ENCODE assay signal across 21 cellular contexts in genomic region chr2:96863575-96864342, GRCh38. TPM values are rescaled to one million over a fixed set of nuclear protein-coding genes. Genes with fewer than 3 reads are reported as not detected.
DNase-seq lines count a peak whose midpoint lies in the region; ATAC-seq, FAIRE-seq and TF ChIP-seq lines count a peak whose summit lies in the region.
"Had no signal": no experiment of that assay in that cellular context is flagged by ENCODE, and none has a peak within 500 bp of the region (broad histone marks: within the 10 kb centered on the region; RNA-seq: fewer than 3 reads in every experiment).

No MANE protein-coding gene starts in this region.

- CTCF ChIA-PET in K562 (lab: Yijun Ruan, JAX; ENCODE audit: low intra/inter-chr PET ratio) = no interaction called here

- no peak for TF ChIP-seq EP300 in K562 (IDR thresholded peaks at IDR 0.05; ENCODE audit: low read length)
- TF ChIP-seq EP300 in tibial nerve (IDR thresholded peaks at IDR 0.05) = peak in 1 of 2 donors; percentile 17

- no peak for FAIRE-seq in K562 (lab: Jason Lieb, UNC)
- FAIRE-seq: A204.1, H1 had no signal

- no peak overlapping the region for H2AFZ ChIP-seq in K562 (ENCODE audit: low read depth, low read length)

- no peaks in the 10 kb centered on the region for H3K27me3 Mint-ChIP-seq in neural crest cell (ENCODE audit: low read depth)
- no peaks in the 10 kb centered on the region for H3K27me3 Mint-ChIP-seq in chondrocyte (ENCODE audit: low read depth)

- H3K9me3 Mint-ChIP-seq in neural crest cell = no peaks in the 10 kb centered on the region
- no peaks in the 10 kb centered on the region for H3K9me3 Mint-ChIP-seq in chondrocyte (ENCODE audit: low read depth)

- POLR2A ChIA-PET in K562 (lab: Yijun Ruan, JAX) = interaction anchor here (0.5 to 1.7 kb wide), 4 partner anchors 10 to 154 kb away, joined by 3 to 8 read pairs (median 3); no protein-coding TSS in a partner anchor

- TF ChIP-seq CTCF in left ventricle myocardium inferior (IDR thresholded peaks at IDR 0.05; ENCODE audit: borderline replicate concordance) (no peak), right atrium auricular region (IDR thresholded peaks at IDR 0.05) (no peak), K562 (IDR thresholded peaks at IDR 0.05 in 2 of 3, conservative IDR thresholded peaks at IDR 0.05 in 1 of 3; ENCODE audit: insufficient read depth in 2 of 3, low read depth in 1 of 3, low read length in 3 of 3) (no peak), neural crest cell (conservative IDR thresholded peaks at IDR 0.05) (no peak), tibial nerve (IDR thresholded peaks at IDR 0.05) (no peak), chondrocyte (IDR thresholded peaks at IDR 0.05) (no peak)

- DNase-seq in left ventricle myocardium inferior (peak; percentile 15), right atrium auricular region (ENCODE audit: low spot score) (no peak), K562 (ENCODE audit: extremely low read depth in 1 of 4, low spot score in 3 of 4) (no peak), neural crest cell (ENCODE audit: low read depth, low spot score) (no peak), tibial nerve (ENCODE audit: low spot score in 2 of 2) (no peak), NCI-H2029 treated with DMSO at 0.1 percent for 48 hours (lab: John Stamatoyannopoulos, UW) (no peak), chondrocyte (ENCODE audit: low spot score) (no peak)
- DNase-seq: COR-L47, DMS153, EL, Karpas-422, MG63, NCI-H1092 treated with DMSO at 0.1 percent for 48 hours, NCI-H2107, NCI-H2227 treated with DMSO at 0.1 percent for 48 hours, NCI-H524, SHP77 treated with DMSO at 0.1 percent for 48 hours had no signal

- peaks cover 83% of the 10 kb centered on the region for H3K4me1 ChIP-seq in left ventricle myocardium inferior
- peaks cover 0 to 69% of the 10 kb centered on the region in 2 donors for H3K4me1 ChIP-seq in right atrium auricular region
- peaks cover 25 to 80% of the 10 kb centered on the region in 2 experiments for H3K4me1 ChIP-seq in K562 (replicated peaks in 1 of 2; ENCODE audit: control insufficient read depth in 2 of 2, insufficient read depth in 2 of 2, low read length in 2 of 2)
- peaks cover 0 to 88% (median 41%) of the 10 kb centered on the region in 4 donors for H3K4me1 ChIP-seq in tibial nerve

- H3K9me1 ChIP-seq in K562 (ENCODE audit: control insufficient read depth, insufficient read depth, low read length) = peaks cover 11% of the 10 kb centered on the region

- peaks cover 49% of the 10 kb centered on the region for H3K79me2 ChIP-seq in K562 (ENCODE audit: control insufficient read depth, insufficient read depth, low read length)

- no TSS peak for BruUV-seq in K562 (replicated peaks; lab: Mats Ljungman, UMichigan)

- H3K4me3 ChIP-seq in left ventricle myocardium inferior = no peak overlapping the region
- H3K4me3 ChIP-seq in right atrium auricular region = no peak overlapping the region
- no peak overlapping the region for H3K4me3 ChIP-seq in K562
- peak overlapping the region in 2 of 4 donors; percentile 64 to 85 for H3K4me3 ChIP-seq in tibial nerve
- H3K4me3 ChIP-seq: MG63 had no signal

- peaks cover 41% of the 10 kb centered on the region for H3K4me1 Mint-ChIP-seq in neural crest cell
- H3K4me1 Mint-ChIP-seq in chondrocyte (ENCODE audit: low read depth) = peaks cover 34% of the 10 kb centered on the region

- H3K27me3 ChIP-seq in left ventricle myocardium inferior (ENCODE audit: low read depth) (no peaks in the 10 kb centered on the region), right atrium auricular region (no peaks in the 10 kb centered on the region), K562 (ENCODE audit: control insufficient read depth in 2 of 2, insufficient read depth in 2 of 2, low read length in 2 of 2) (no peaks in the 10 kb centered on the region), tibial nerve (no peaks in the 10 kb centered on the region)
- H3K27me3 ChIP-seq: MG63 had no signal

- in situ Hi-C loops in K562 (cut with MboI) = loop anchor here (25.0 kb wide), 1 partner anchor 249 kb away; the partner anchor contains the start of gene ANKRD36

- no peaks in the 10 kb centered on the region for H3K9me3 ChIP-seq in left ventricle myocardium inferior (replicated peaks)
- no peaks in the 10 kb centered on the region for H3K9me3 ChIP-seq in right atrium auricular region
- no peaks in the 10 kb centered on the region for H3K9me3 ChIP-seq in K562 (replicated peaks; ENCODE audit: control insufficient read depth, insufficient read depth, low read depth, low read length)
- no peaks in the 10 kb centered on the region for H3K9me3 ChIP-seq in tibial nerve
- H3K9me3 ChIP-seq: MG63 had no signal

- H3K27ac ChIP-seq in left ventricle myocardium inferior (replicated peaks) = no peak overlapping the region
- H3K27ac ChIP-seq in right atrium auricular region = no peak overlapping the region
- no peak overlapping the region for H3K27ac ChIP-seq in K562 (ENCODE audit: extremely low read depth, low read depth, low read length)
- H3K27ac ChIP-seq in tibial nerve = peak overlapping the region; percentile 94 to 99 (median 98)
- H3K27ac ChIP-seq: C4-2B had no signal

- H3K4me3 Mint-ChIP-seq in neural crest cell = peak overlapping the region; percentile 81
- H3K4me3 Mint-ChIP-seq in chondrocyte (ENCODE audit: unreplicated experiment) = no peak overlapping the region

- 94% methylated on average over 12 of the region's 19 CpGs for WGBS in K562 (ENCODE audit: insufficient coverage, low coverage, missing lambda C conversion rate)
- 73 to 77% methylated on average over 19 of the region's 19 CpGs for WGBS in tibial nerve, 2 donors

- H3K36me3 Mint-ChIP-seq in neural crest cell (ENCODE audit: low read depth) (peaks cover 8% of the 10 kb centered on the region), chondrocyte (ENCODE audit: low read depth) (peaks cover 24% of the 10 kb centered on the region)

- H3K27ac Mint-ChIP-seq in neural crest cell (ENCODE audit: unreplicated experiment) (no peak overlapping the region), chondrocyte (ENCODE audit: unreplicated experiment) (no peak overlapping the region)

- no peak for TF ChIP-seq RAD21 in K562 (CRISPR knock-in tag; conservative IDR thresholded peaks at IDR 0.05 in 1 of 2, IDR thresholded peaks at IDR 0.05 in 1 of 2)

- peaks cover 16% of the 10 kb centered on the region; the same call in 1 of the 2 replicates for H4K20me1 ChIP-seq in K562 (replicated peaks; ENCODE audit: control insufficient read depth, insufficient read depth, low read length)

- intact Hi-C loops in left ventricle myocardium inferior (cut with micrococcal nuclease) = no loop called here
- intact Hi-C loops in K562 (cut with micrococcal nuclease) = no loop called here

- no peak for ATAC-seq in K562
- ATAC-seq in HG02763 (IDR thresholded peaks at IDR 0.05; ENCODE audit: unreplicated experiment) = no peak

- no peak overlapping the region for H3K4me2 ChIP-seq in K562 (ENCODE audit: insufficient read depth, low read length)

- 0 out of 4 replicates have a peak overlapping the region, but pooled peaks of 1 of the 2 experiments have one; percentile 38 for H3K9ac ChIP-seq in K562 (ENCODE audit: insufficient read depth in 1 of 2, low read depth in 2 of 2, low read length in 2 of 2)

- no peak for TF ChIP-seq POLR2A in K562 (conservative IDR thresholded peaks at IDR 0.05)
- no peak for TF ChIP-seq POLR2A in tibial nerve (IDR thresholded peaks at IDR 0.05)

- peaks cover 75% of the 10 kb centered on the region for H3K36me3 ChIP-seq in left ventricle myocardium inferior
- H3K36me3 ChIP-seq in right atrium auricular region = peaks cover 66% of the 10 kb centered on the region
- H3K36me3 ChIP-seq in K562 (ENCODE audit: control insufficient read depth, insufficient read depth, low read length) = peaks cover 82% of the 10 kb centered on the region
- peaks cover 3 to 75% (median 23%) of the 10 kb centered on the region in 3 donors for H3K36me3 ChIP-seq in tibial nerve

RNA-seq across cellular contexts. Expression of gene ANKRD39, which starts 5.9 kb away (rescaled TPM):
- total RNA-seq in left ventricle myocardium inferior (14.3 TPM), right atrium auricular region (10 to 100 TPM in 1 of 2 donors, 1 to 10 TPM in 1; 8.7 to 12.2 TPM), K562 (2014; rRNA removed) (33.1 and 50.4 TPM in 2 replicates), K562 (2014; rRNA removed; fragmentation: Illumina TruSeq; extraction: Trizol) (5.7 and 8.2 TPM in 2 replicates), K562 (2015; rRNA removed; fragmentation: Illumina TruSeq; extraction: Trizol) (21.2 and 21.9 TPM in 2 replicates), K562 (2021) (29.8 and 31.2 TPM in 2 replicates), neural crest cell (23.4 and 25.8 TPM in 2 replicates), tibial nerve (10 to 100 TPM; 13.8 to 23.7 (median 19.5) TPM), chondrocyte (7.9 to 11.2 TPM (median 8.3 TPM) in 3 replicates)
- 39.7 and 71.7 TPM in 2 replicates for total RNA-seq in K562 (2011; cell fraction: chromatin; rRNA removed; ENCODE audit: low replicate concordance)
- 42.2 and 44.1 TPM in 2 replicates for total RNA-seq in K562 (2011; cell fraction: nucleolus; rRNA removed)
- 34.4 and 37.9 TPM in 2 replicates for total RNA-seq in K562 (2011; cell fraction: nucleoplasm; rRNA removed)
- polyA plus RNA-seq in K562 (2011; rRNA removed) (23.8 and 33.3 TPM in 2 replicates), K562 (2014; fragmentation: Illumina TruSeq; extraction: Trizol) (15.0 and 22.7 TPM in 2 replicates), K562 (2014; fragmentation: Nextera tagmentation; extraction: Ambion mirVana) (10 to 100 TPM; 16.7 to 26.0 TPM), K562 (2014; rRNA removed) (28.1 and 48.3 TPM in 2 replicates)
- polyA plus RNA-seq in K562 (2011; cell fraction: cytosol; rRNA removed) = 27.1 and 60.5 TPM in 2 replicates
- polyA plus RNA-seq in K562 (2011; cell fraction: nucleus; rRNA removed) = 58.3 and 92.0 TPM in 2 replicates
- polyA plus RNA-seq in K562 (2012) = 28.4 and 31.7 TPM in 2 replicates
- polyA minus RNA-seq in K562 (2011; rRNA and poly(A)+ RNA removed) = 6.6 and 8.9 TPM in 2 replicates
- polyA minus RNA-seq in K562 (2011; cell fraction: cytosol; rRNA and poly(A)+ RNA removed) = 7.1 and 9.9 TPM in 2 replicates
- polyA minus RNA-seq in K562 (2011; cell fraction: nucleus; rRNA and poly(A)+ RNA removed) = 15.1 and 21.2 TPM in 2 replicates

RNA-seq across cellular contexts. Expression of gene SEMA4C, which starts 6.1 kb away (rescaled TPM):
- total RNA-seq in left ventricle myocardium inferior (16.6 TPM), right atrium auricular region (10 to 100 TPM; 12.0 to 23.3 TPM), K562 (2014; rRNA removed) (28.8 and 35.6 TPM in 2 replicates), K562 (2014; rRNA removed; fragmentation: Illumina TruSeq; extraction: Trizol) (7.3 and 9.5 TPM in 2 replicates), K562 (2015; rRNA removed; fragmentation: Illumina TruSeq; extraction: Trizol) (23.9 and 24.6 TPM in 2 replicates), K562 (2021) (45.2 and 54.4 TPM in 2 replicates), neural crest cell (102 and 103 TPM in 2 replicates), tibial nerve (100 to 1,000 TPM; 120 to 181 (median 147) TPM), chondrocyte (20.4 to 26.7 TPM (median 24.8 TPM) in 3 replicates)
- 229 and 466 TPM in 2 replicates for total RNA-seq in K562 (2011; cell fraction: chromatin; rRNA removed; ENCODE audit: low replicate concordance)
- 309 and 326 TPM in 2 replicates for total RNA-seq in K562 (2011; cell fraction: nucleolus; rRNA removed)
- total RNA-seq in K562 (2011; cell fraction: nucleoplasm; rRNA removed) = 244 and 282 TPM in 2 replicates
- polyA plus RNA-seq in K562 (2011; rRNA removed) (59.7 and 110 TPM in 2 replicates), K562 (2014; fragmentation: Illumina TruSeq; extraction: Trizol) (21.8 and 29.4 TPM in 2 replicates), K562 (2014; fragmentation: Nextera tagmentation; extraction: Ambion mirVana) (under 1 TPM; 0.32 to 0.89 TPM), K562 (2014; rRNA removed) (35.5 and 36.2 TPM in 2 replicates)
- 50.2 and 68.3 TPM in 2 replicates for polyA plus RNA-seq in K562 (2011; cell fraction: cytosol; rRNA removed)
- 313 and 392 TPM in 2 replicates for polyA plus RNA-seq in K562 (2011; cell fraction: nucleus; rRNA removed)
- polyA plus RNA-seq in K562 (2012) = 39.1 and 59.5 TPM in 2 replicates
- polyA minus RNA-seq in K562 (2011; rRNA and poly(A)+ RNA removed) = 56.4 and 73.7 TPM in 2 replicates
- polyA minus RNA-seq in K562 (2011; cell fraction: cytosol; rRNA and poly(A)+ RNA removed) = 58.2 and 59.2 TPM in 2 replicates
- polyA minus RNA-seq in K562 (2011; cell fraction: nucleus; rRNA and poly(A)+ RNA removed) = 58.7 and 72.1 TPM in 2 replicates

RNA-seq across cellular contexts. Expression of gene ANKRD23, which starts 19.9 kb away (rescaled TPM):
- total RNA-seq in left ventricle myocardium inferior (14.4 TPM), right atrium auricular region (10 to 100 TPM in 1 of 2 donors, 1 to 10 TPM in 1; 9.3 to 23.0 TPM), K562 (2014; rRNA removed) (2.7 and 3.1 TPM in 2 replicates), K562 (2014; rRNA removed; fragmentation: Illumina TruSeq; extraction: Trizol) (1.8 and 2.0 TPM in 2 replicates), K562 (2015; rRNA removed; fragmentation: Illumina TruSeq; extraction: Trizol) (2.9 and 4.5 TPM in 2 replicates), K562 (2021) (2.8 and 4.1 TPM in 2 replicates), neural crest cell (9.3 and 11.4 TPM in 2 replicates), tibial nerve (10 to 100 TPM in 2 of 4 donors, 1 to 10 TPM in 2; 6.1 to 23.1 (median 11.2) TPM), chondrocyte (1.9 to 4.4 TPM (median 3.2 TPM) in 3 replicates)
- total RNA-seq in K562 (2011; cell fraction: chromatin; rRNA removed; ENCODE audit: low replicate concordance) = 20.7 and 42.5 TPM in 2 replicates
- 27.0 and 27.3 TPM in 2 replicates for total RNA-seq in K562 (2011; cell fraction: nucleolus; rRNA removed)
- total RNA-seq in K562 (2011; cell fraction: nucleoplasm; rRNA removed) = 19.0 and 21.1 TPM in 2 replicates
- polyA plus RNA-seq in K562 (2011; rRNA removed) (4.8 and 7.5 TPM in 2 replicates), K562 (2014; fragmentation: Illumina TruSeq; extraction: Trizol) (2.7 and 3.1 TPM in 2 replicates), K562 (2014; fragmentation: Nextera tagmentation; extraction: Ambion mirVana) (under 1 TPM; 0.32 to 0.34 TPM), K562 (2014; rRNA removed) (4.5 and 5.8 TPM in 2 replicates)
- polyA plus RNA-seq in K562 (2011; cell fraction: cytosol; rRNA removed) = 2.9 and 5.5 TPM in 2 replicates
- polyA plus RNA-seq in K562 (2011; cell fraction: nucleus; rRNA removed) = 40.8 and 73.8 TPM in 2 replicates
- polyA plus RNA-seq in K562 (2012) = 3.4 and 10.6 TPM in 2 replicates
- polyA minus RNA-seq in K562 (2011; rRNA and poly(A)+ RNA removed) = 1.2 and 2.2 TPM in 2 replicates
- 0.95 and 2.6 TPM in 2 replicates for polyA minus RNA-seq in K562 (2011; cell fraction: cytosol; rRNA and poly(A)+ RNA removed)
- 6.3 and 6.9 TPM in 2 replicates for polyA minus RNA-seq in K562 (2011; cell fraction: nucleus; rRNA and poly(A)+ RNA removed)

RNA-seq across cellular contexts. Expression of gene CNNM3, which starts 47.7 kb away (rescaled TPM):
- total RNA-seq in left ventricle myocardium inferior (11.1 TPM), right atrium auricular region (1 to 10 TPM; 4.2 to 7.9 TPM), K562 (2014; rRNA removed) (6.0 and 7.7 TPM in 2 replicates), K562 (2014; rRNA removed; fragmentation: Illumina TruSeq; extraction: Trizol) (4.5 and 6.5 TPM in 2 replicates), K562 (2015; rRNA removed; fragmentation: Illumina TruSeq; extraction: Trizol) (5.6 and 7.6 TPM in 2 replicates), K562 (2021) (16.9 TPM in 2 replicates), neural crest cell (32.6 and 33.9 TPM in 2 replicates), tibial nerve (10 to 100 TPM; 21.8 to 27.8 (median 22.9) TPM), chondrocyte (10.2 to 14.0 TPM (median 10.4 TPM) in 3 replicates)
- 36.0 and 91.8 TPM in 2 replicates for total RNA-seq in K562 (2011; cell fraction: chromatin; rRNA removed; ENCODE audit: low replicate concordance)
- 60.5 and 68.7 TPM in 2 replicates for total RNA-seq in K562 (2011; cell fraction: nucleolus; rRNA removed)
- total RNA-seq in K562 (2011; cell fraction: nucleoplasm; rRNA removed) = 54.1 and 60.8 TPM in 2 replicates
- polyA plus RNA-seq in K562 (2011; rRNA removed) (5.7 and 10.6 TPM in 2 replicates), K562 (2014; fragmentation: Illumina TruSeq; extraction: Trizol) (11.7 and 11.8 TPM in 2 replicates), K562 (2014; fragmentation: Nextera tagmentation; extraction: Ambion mirVana) (1 to 10 TPM; 1.4 to 1.6 TPM), K562 (2014; rRNA removed) (7.1 and 9.9 TPM in 2 replicates)
- polyA plus RNA-seq in K562 (2011; cell fraction: cytosol; rRNA removed) = 10.7 and 16.0 TPM in 2 replicates
- polyA plus RNA-seq in K562 (2011; cell fraction: nucleus; rRNA removed) = 25.5 and 35.7 TPM in 2 replicates
- 11.7 and 15.0 TPM in 2 replicates for polyA plus RNA-seq in K562 (2012)
- polyA minus RNA-seq in K562 (2011; rRNA and poly(A)+ RNA removed) = 12.8 and 16.0 TPM in 2 replicates
- polyA minus RNA-seq in K562 (2011; cell fraction: cytosol; rRNA and poly(A)+ RNA removed) = 15.2 and 25.2 TPM in 2 replicates
- polyA minus RNA-seq in K562 (2011; cell fraction: nucleus; rRNA and poly(A)+ RNA removed) = 15.1 and 17.1 TPM in 2 replicates

Comparison
In these comparisons a context has a peak if more than half of its experiments do, and no peak if none do; other contexts are left out.
1. H3K27ac ChIP-seq: peak in tibial nerve (4 of 4); none in left ventricle myocardium inferior (single experiment), right atrium auricular region (0 of 2) and K562 (single experiment).